Comparison of ENCODE assay signal across 8 cellular contexts in the genomic region with DNA sequence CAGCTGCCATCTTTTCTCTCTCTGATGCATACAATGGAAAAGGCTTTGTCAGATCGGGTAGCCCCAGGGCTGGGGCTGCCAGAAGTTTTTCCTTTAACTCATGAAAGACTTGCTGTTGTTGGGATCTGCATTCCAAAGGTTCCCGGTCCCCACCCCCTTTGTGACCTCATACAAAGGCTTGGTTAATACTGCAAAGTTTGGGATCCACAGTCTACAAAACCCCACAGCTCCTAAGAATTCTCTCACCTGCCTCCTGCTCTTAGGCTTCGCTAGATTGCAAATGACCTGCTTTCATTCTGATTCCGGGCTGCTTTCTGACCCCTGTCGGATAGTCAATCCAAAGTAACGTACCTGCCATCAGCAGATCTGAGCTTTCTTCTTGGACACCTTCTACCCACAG. TPM values are rescaled to one million over a fixed set of nuclear protein-coding genes. Genes with fewer than 3 reads are reported as not detected.
"Had no signal": no experiment of that assay in that cellular context is flagged by ENCODE, and none has a peak within 500 bp of the region (broad histone marks: within the 10 kb centered on the region; RNA-seq: fewer than 3 reads in every experiment).

No MANE protein-coding gene starts in this region.

RNA-seq across cellular contexts. Expression of gene TRH, which starts 52.9 kb away (rescaled TPM):
- total RNA-seq: HT1080, LHCN-M2, MCF 10A, PC-9, Peyer's patch, Right ventricle myocardium inferior, RPMI7951, SJCRH30 had no signal

RNA-seq across cellular contexts. Expression of gene ALG1L2, which starts 54.2 kb away (rescaled TPM):
- total RNA-seq: HT1080, LHCN-M2, MCF 10A, Right ventricle myocardium inferior, RPMI7951, SJCRH30 had no signal
